Comparison of ENCODE assay signal across 17 cellular contexts in the genomic region with DNA sequence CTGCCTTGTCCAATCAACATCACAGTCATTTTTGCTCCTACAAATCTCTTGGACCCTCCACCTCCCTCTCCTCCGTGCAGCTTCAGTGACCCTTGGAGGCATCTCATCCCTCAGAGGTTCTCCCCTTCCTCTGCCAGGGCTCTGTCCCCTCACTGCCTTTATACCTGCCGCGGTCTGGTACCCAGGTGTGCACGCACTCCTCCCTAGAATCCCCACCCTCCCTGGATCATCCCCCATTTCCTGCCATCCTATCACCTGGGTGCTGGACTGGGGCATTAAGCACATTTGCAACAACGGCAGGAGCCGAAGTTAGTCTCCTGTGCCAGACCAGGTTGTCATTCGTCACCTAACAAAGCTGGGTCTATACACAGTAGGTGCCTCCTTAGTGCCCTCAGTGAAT. TPM values are rescaled to one million over a fixed set of nuclear protein-coding genes. Genes with fewer than 3 reads are reported as not detected.
DNase-seq lines count a peak whose midpoint lies in the region; ATAC-seq lines count a peak whose summit lies in the region.
"Had no signal": no experiment of that assay in that cellular context is flagged by ENCODE, and none has a peak within 500 bp of the region (broad histone marks: within the 10 kb centered on the region; RNA-seq: fewer than 3 reads in every experiment).

No MANE protein-coding gene starts in this region.

- ATAC-seq in stimulated activated naive CD8-positive, alpha-beta T cell treated with anti-CD3 and anti-CD28 coated beads, Interleukin-15, amount 100 ng/mL, for 72 hours, result peak; percentile 40
- no peak for ATAC-seq in stimulated activated naive CD8-positive, alpha-beta T cell treated with anti-CD3 and anti-CD28 coated beads, Interleukin-15, Interleukin-2, amounts not matched to agents 100 U/mL and 50 U/mL, for 24 hours
- ATAC-seq in left lobe of liver, result no peak
- ATAC-seq: GM12878 had no signal

- no peak overlapping the region for H3K4me3 Mint-ChIP-seq in stimulated activated naive CD8-positive, alpha-beta T cell treated with anti-CD3 and anti-CD28 coated beads, Interleukin-15, amount 100 ng/mL, for 72 hours
- H3K4me3 Mint-ChIP-seq: CD4-positive, alpha-beta memory T cell had no signal

- peak; percentile 54 for DNase-seq in activated effector memory CD4-positive, alpha-beta T cell treated with anti-CD3 and anti-CD28 coated beads, Interleukin-2, amount 50 U/mL, for 16 hours
- DNase-seq in activated effector memory CD4-positive, alpha-beta T cell treated with Interleukin-2 at 50 U/mL for 16 hours, result no peak
- no peak for DNase-seq in stimulated activated naive CD8-positive, alpha-beta T cell treated with anti-CD3 and anti-CD28 coated beads, Interleukin-15, amount 100 ng/mL, for 72 hours
- no peak for DNase-seq in stimulated activated naive CD8-positive, alpha-beta T cell treated with anti-CD3 and anti-CD28 coated beads, Interleukin-15, Interleukin-2, amounts not matched to agents 100 U/mL and 50 U/mL, for 24 hours
- DNase-seq in left lobe of liver (ENCODE audit: low spot score) (peak; percentile 21), hypothalamus (lab: John Stamatoyannopoulos, UW) (no peak)
- DNase-seq: C1 segment of cervical spinal cord; Calu3; CD4-positive, alpha-beta memory T cell; COR-L47; DMS79; EL; GDM1; GM23248; HCEC 1CT had no signal

- H3K9me3 Mint-ChIP-seq in stimulated activated naive CD8-positive, alpha-beta T cell treated with anti-CD3 and anti-CD28 coated beads, Interleukin-15, amount 100 ng/mL, for 72 hours, result peaks cover 22 to 39% of the 10 kb centered on the region in 2 donors

- no peaks in the 10 kb centered on the region for H3K4me1 Mint-ChIP-seq in stimulated activated naive CD8-positive, alpha-beta T cell treated with anti-CD3 and anti-CD28 coated beads, Interleukin-15, amount 100 ng/mL, for 72 hours
- H3K4me1 Mint-ChIP-seq: CD4-positive, alpha-beta memory T cell had no signal

- H3K27me3 Mint-ChIP-seq in stimulated activated naive CD8-positive, alpha-beta T cell treated with anti-CD3 and anti-CD28 coated beads, Interleukin-15, amount 100 ng/mL, for 72 hours, result peaks cover 21% of the 10 kb centered on the region

- H3K27ac Mint-ChIP-seq in stimulated activated naive CD8-positive, alpha-beta T cell treated with anti-CD3 and anti-CD28 coated beads, Interleukin-15, amount 100 ng/mL, for 72 hours, result no peak overlapping the region
- H3K27ac Mint-ChIP-seq: CD4-positive, alpha-beta memory T cell had no signal

RNA-seq across cellular contexts. Expression of gene TMEM271, which starts 10.1 kb away (rescaled TPM):
- not detected for total RNA-seq in left lobe of liver
- total RNA-seq: A172; Calu3; CD4-positive, alpha-beta memory T cell; GM12878; GM23248 had no signal

RNA-seq across cellular contexts. Expression of gene PDE6B, which starts 59.3 kb away (rescaled TPM):
- total RNA-seq in left lobe of liver, result 0.83 TPM
- total RNA-seq: A172, Calu3 had no signal

Comparison
In these comparisons a context has a peak if more than half of its experiments do, and no peak if none do; other contexts are left out.
1. DNase-seq: peak in activated effector memory CD4-positive, alpha-beta T cell treated with anti-CD3 and anti-CD28 coated beads, Interleukin-2, amount 50 U/mL, for 16 hours (single experiment) and left lobe of liver (single experiment); none in activated effector memory CD4-positive, alpha-beta T cell treated with Interleukin-2 at 50 U/mL for 16 hours (single experiment), stimulated activated naive CD8-positive, alpha-beta T cell treated with anti-CD3 and anti-CD28 coated beads, Interleukin-15, amount 100 ng/mL, for 72 hours (0 of 2), stimulated activated naive CD8-positive, alpha-beta T cell treated with anti-CD3 and anti-CD28 coated beads, Interleukin-15, Interleukin-2, amounts not matched to agents 100 U/mL and 50 U/mL, for 24 hours (single experiment) and hypothalamus (0 of 51).